8 cellular contexts compared by ENCODE assay signal in genomic region chrX:51742586-51742985, GRCh38. TPM values are rescaled to one million over a fixed set of nuclear protein-coding genes. Genes with fewer than 3 reads are reported as not detected.
DNase-seq lines count a peak whose midpoint lies in the region; ATAC-seq and TF ChIP-seq lines count a peak whose summit lies in the region.

No MANE protein-coding gene starts in this region.

- H3K4me3 ChIP-seq in GM23248 (peak overlapping the region; percentile 92), OCI-LY7 (ENCODE audit: low read depth, low read length, poor library complexity, severe bottlenecking) (peak overlapping the region; percentile 88), gastroesophageal sphincter (peak overlapping the region; percentile 65 to 94), gastrocnemius medialis (peak overlapping the region in 3 of 4 donors; percentile 69 to 76 (median 73))

- no peaks in the 10 kb centered on the region for H3K36me3 ChIP-seq in GM23248 (ENCODE audit: low read depth)
- H3K36me3 ChIP-seq in OCI-LY7 (ENCODE audit: insufficient read depth, low read length): peaks cover 4% of the 10 kb centered on the region; the same call in 1 of the 2 replicates
- H3K36me3 ChIP-seq in gastroesophageal sphincter: peaks cover 0 to 2% of the 10 kb centered on the region in 2 donors
- H3K36me3 ChIP-seq in gastrocnemius medialis: no peaks in the 10 kb centered on the region

- ATAC-seq in gastroesophageal sphincter: no peak
- ATAC-seq in gastrocnemius medialis: no peak
- no peak for ATAC-seq in HG03108 (IDR thresholded peaks at IDR 0.05; ENCODE audit: unreplicated experiment)

- CTCF ChIA-PET in OCI-LY7 (lab: Charles Lee; ENCODE audit: unreplicated experiment): no interaction called here

- no peak overlapping the region for H3K27ac ChIP-seq in GM23248
- peak overlapping the region; percentile 69 for H3K27ac ChIP-seq in OCI-LY7 (ENCODE audit: low read depth, low read length, poor library complexity, severe bottlenecking)
- peak overlapping the region in 3 of 4 donors; percentile 70 to 82 (median 79) for H3K27ac ChIP-seq in gastroesophageal sphincter
- H3K27ac ChIP-seq in gastrocnemius medialis: peak overlapping the region in 1 of 4 donors; percentile 66

- H3K9me2 ChIP-seq in GM23248 (ENCODE audit: insufficient read depth): no peaks in the 10 kb centered on the region
- H3K9me2 ChIP-seq in OCI-LY7 (ENCODE audit: insufficient read depth, low read length): no peaks in the 10 kb centered on the region

- H3F3A ChIP-seq in GM23248 (ENCODE audit: insufficient read depth): no peaks in the 10 kb centered on the region

- no peaks in the 10 kb centered on the region for H4K20me1 ChIP-seq in GM23248 (ENCODE audit: insufficient read depth)
- no peaks in the 10 kb centered on the region; the same call in 1 of the 2 replicates for H4K20me1 ChIP-seq in OCI-LY7 (ENCODE audit: insufficient read depth, low read length)

- intact Hi-C loops in OCI-LY7 (cut with micrococcal nuclease; ENCODE audit: unreplicated experiment) (loop anchor here (2.0 kb wide), 1 partner anchor 60 kb away; no protein-coding TSS in a partner anchor), gastrocnemius medialis (cut with DNase I; ENCODE audit: low total_unique reads) (no loop called here)

- H3K79me2 ChIP-seq in GM23248 (ENCODE audit: insufficient read depth) (peaks cover 31% of the 10 kb centered on the region), OCI-LY7 (ENCODE audit: insufficient read depth, low read depth, low read length) (peaks cover 17% of the 10 kb centered on the region; the same call in 1 of the 2 replicates)

- no TSS peak for BruUV-seq in OCI-LY7 (replicated peaks; lab: Mats Ljungman, UMichigan)

- peak overlapping the region; percentile 90 for H3K9ac ChIP-seq in GM23248

- TF ChIP-seq CTCF in OCI-LY7 (conservative IDR thresholded peaks at IDR 0.05; ENCODE audit: low read length) (no peak), gastroesophageal sphincter (IDR thresholded peaks at IDR 0.05) (no peak), gastrocnemius medialis (IDR thresholded peaks at IDR 0.05 in 4 of 5, conservative IDR thresholded peaks at IDR 0.05 in 1 of 5) (no peak)

- H3K4me1 ChIP-seq in GM23248 (ENCODE audit: insufficient read depth) (0 out of 2 replicates have a peak, but pooled peaks cover 5% of the 10 kb centered on the region), OCI-LY7 (ENCODE audit: insufficient read depth, low read length, poor library complexity, severe bottlenecking) (peaks cover 23% of the 10 kb centered on the region), gastroesophageal sphincter (peaks cover 0 to 4% (median 0%) of the 10 kb centered on the region in 3 donors), gastrocnemius medialis (no peaks in the 10 kb centered on the region)

- no peaks in the 10 kb centered on the region for H3K27me3 ChIP-seq in GM23248 (replicated peaks; ENCODE audit: insufficient read depth)
- no peaks in the 10 kb centered on the region for H3K27me3 ChIP-seq in gastroesophageal sphincter
- H3K27me3 ChIP-seq in gastrocnemius medialis: peaks cover 0 to 16% (median 0%) of the 10 kb centered on the region in 3 donors

- TF ChIP-seq EP300 in gastroesophageal sphincter (IDR thresholded peaks at IDR 0.05): no peak

- in situ Hi-C loops in GM23248 (cut with MboI) (loop anchor here (25.0 kb wide), 1 partner anchor 170 kb away; no protein-coding TSS in a partner anchor), gastrocnemius medialis (cut with MboI; ENCODE audit: low sequenced_read_pairs in 4 of 4) (loop anchor here in 1 of 4 donors (25.0 kb wide), 1 partner anchor 95 kb away; no protein-coding TSS in a partner anchor)

- DNase-seq in GM23248: no peak
- no peak for DNase-seq in OCI-LY7 (ENCODE audit: low spot score)
- DNase-seq in gastrocnemius medialis: no peak
- DNase-seq in NCI-H2107 (lab: John Stamatoyannopoulos, UW): no peak
- DNase-seq in islet precursor cell: no peak
- no peak for DNase-seq in middle frontal gyrus (ENCODE audit: extremely low spot score, low spot score)

- no peaks in the 10 kb centered on the region for H3K9me3 ChIP-seq in GM23248 (ENCODE audit: low read depth)
- no peaks in the 10 kb centered on the region for H3K9me3 ChIP-seq in OCI-LY7 (ENCODE audit: low read length)
- H3K9me3 ChIP-seq in gastroesophageal sphincter: no peaks in the 10 kb centered on the region
- no peaks in the 10 kb centered on the region for H3K9me3 ChIP-seq in gastrocnemius medialis

- POLR2A ChIA-PET in OCI-LY7 (lab: Charles Lee): no interaction called here

- H2AFZ ChIP-seq in GM23248: peak overlapping the region; percentile 97
- H2AFZ ChIP-seq in OCI-LY7 (ENCODE audit: low read length): peak overlapping the region; percentile 90

- TF ChIP-seq POLR2A in gastroesophageal sphincter (IDR thresholded peaks at IDR 0.05) (no peak), gastrocnemius medialis (IDR thresholded peaks at IDR 0.05) (no peak)

- WGBS in GM23248 (ENCODE audit: low coverage in 1 of 2, low lambda C conversion rate in 2 of 2, missing lambda C conversion rate in 2 of 2), 2 experiments: 70 to 76% methylated on average over 3 of the region's 3 CpGs
- 100% methylated on average over 1 of the region's 3 CpGs; no CpG with 5 or more reads in 1 of the 2 donors for WGBS in gastroesophageal sphincter (ENCODE audit: low coverage in 1 of 2), 2 donors

- H3K4me2 ChIP-seq in GM23248 (ENCODE audit: unreplicated experiment): peak overlapping the region; percentile 86
- H3K4me2 ChIP-seq in OCI-LY7 (ENCODE audit: low read length): peak overlapping the region; percentile 74

RNA-seq across cellular contexts. Expression of gene GSPT2, which starts 0.7 kb away (rescaled TPM):
- 5.2 and 7.8 TPM in 2 replicates for total RNA-seq in GM23248 (2014; rRNA removed; shearing (Covaris generic))
- 10.2 and 10.4 TPM in 2 replicates for polyA plus RNA-seq in GM23248 (2016; fragmentation: Nextera tagmentation; extraction: Ambion mirVana)
- 6.6 and 6.8 TPM in 2 replicates for total RNA-seq in OCI-LY7 (2014; rRNA removed; shearing (Covaris generic))
- 10.1 TPM in 2 replicates for total RNA-seq in OCI-LY7 (2022)
- 1 to 10 TPM; 4.8 to 7.1 (median 6.6) TPM for total RNA-seq in gastroesophageal sphincter
- 1 to 10 TPM; 1.4 to 2.8 (median 1.8) TPM for total RNA-seq in gastrocnemius medialis

RNA-seq across cellular contexts. Expression of gene CENPVL1, which starts 32.3 kb away (rescaled TPM):
- not detected in 2 replicates for total RNA-seq in GM23248 (2014; rRNA removed; shearing (Covaris generic))
- not detected in 2 replicates for polyA plus RNA-seq in GM23248 (2016; fragmentation: Nextera tagmentation; extraction: Ambion mirVana)
- total RNA-seq in OCI-LY7 (2014; rRNA removed; shearing (Covaris generic)): not detected in 2 replicates
- total RNA-seq in OCI-LY7 (2022) (not detected in 2 replicates), gastroesophageal sphincter (not detected), gastrocnemius medialis (not detected)

RNA-seq across cellular contexts. Expression of gene CENPVL2, which starts 60.0 kb away (rescaled TPM):
- not detected in 2 replicates for total RNA-seq in GM23248 (2014; rRNA removed; shearing (Covaris generic))
- polyA plus RNA-seq in GM23248 (2016; fragmentation: Nextera tagmentation; extraction: Ambion mirVana): not detected in 2 replicates
- not detected in 2 replicates for total RNA-seq in OCI-LY7 (2014; rRNA removed; shearing (Covaris generic))
- total RNA-seq in OCI-LY7 (2022): not detected in 2 replicates
- not detected for total RNA-seq in gastroesophageal sphincter
- total RNA-seq in gastrocnemius medialis: not detected
